1 cellular context compared by ENCODE assay signal in the genomic region with DNA sequence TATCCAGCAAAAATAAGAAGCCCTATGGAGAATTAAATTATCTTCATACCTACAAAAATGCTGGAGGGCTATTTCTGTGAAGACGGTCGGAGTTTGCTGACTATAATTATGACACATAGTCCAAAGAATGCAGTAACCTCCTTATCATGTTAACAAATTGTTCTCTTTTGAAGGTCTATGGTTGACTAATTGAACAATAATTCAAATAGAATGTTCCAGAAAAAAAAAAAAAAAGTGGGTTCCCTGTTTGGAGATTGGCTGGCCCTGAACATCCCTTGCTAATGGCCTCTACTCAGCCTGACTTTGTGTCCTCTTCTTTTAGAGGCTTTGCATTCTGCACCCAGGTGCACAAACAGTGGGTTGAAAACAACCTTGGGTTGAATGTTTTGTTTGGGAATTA.
TF ChIP-seq lines count a peak whose summit lies in the region.

No MANE protein-coding gene starts in this region.

TF ChIP-seq in endothelial cell of umbilical vein, 7 proteins besides CTCF, POLR2A, EP300 and RAD21 (continued from another document):
- no peak for TF ChIP-seq POLR2AphosphoS5 (IDR thresholded peaks at IDR 0.05; ENCODE audit: insufficient read depth, low read depth, low read length)
